ENCODE assay signal across 1 cellular context in the genomic region with DNA sequence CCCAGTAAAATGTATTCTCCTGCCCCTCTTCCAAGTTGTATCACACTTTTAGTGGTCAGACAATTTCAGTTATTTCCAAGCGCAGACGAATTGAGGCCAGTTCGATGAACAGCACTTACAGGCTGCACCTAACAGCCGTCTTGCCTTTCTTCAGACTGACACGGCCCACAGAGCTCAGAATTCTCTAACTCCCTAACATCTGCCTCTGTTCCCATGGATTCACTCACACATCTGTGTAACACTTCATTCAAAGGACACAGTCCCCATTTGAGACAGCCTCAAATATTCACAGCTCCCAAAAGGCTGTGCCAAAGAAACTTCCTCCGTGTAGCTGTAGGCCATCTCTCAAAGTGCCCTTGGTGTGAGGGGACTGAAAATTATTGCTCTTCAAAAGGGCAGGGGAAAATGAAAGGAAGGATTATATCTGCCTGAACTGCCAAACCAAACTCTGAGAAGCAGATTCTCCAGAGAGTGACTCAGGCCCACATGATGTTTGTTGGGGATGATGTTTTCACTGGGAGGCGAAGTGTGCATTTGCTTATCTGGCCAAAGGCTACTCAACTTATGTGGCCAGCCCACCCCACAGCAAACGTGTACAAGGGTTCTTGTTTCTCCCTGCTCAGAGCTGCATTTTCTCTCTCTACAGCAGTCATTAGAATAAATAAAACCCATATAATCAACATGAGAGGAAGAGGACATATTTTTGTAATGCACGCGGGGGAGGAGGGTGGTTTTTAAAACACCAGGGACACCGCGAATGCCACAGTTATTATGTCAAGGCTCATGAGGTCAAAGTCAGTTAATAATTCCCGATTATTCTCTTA.
TF ChIP-seq lines count a peak whose summit lies in the region.

No MANE protein-coding gene starts in this region.

TF ChIP-seq in IMR-90, 13 proteins besides CTCF, POLR2A, EP300 and RAD21 (continued from another document):
- TF ChIP-seq FOS (IDR thresholded peaks at IDR 0.05; ENCODE audit: low read depth, low read length): peak; percentile 48
- no peak for TF ChIP-seq ELK1 (IDR thresholded peaks at IDR 0.05; ENCODE audit: borderline replicate concordance, low read depth, low read length)
- peak; percentile 23; the same call in 1 of the 2 replicates for TF ChIP-seq MXI1 (IDR thresholded peaks at IDR 0.05; ENCODE audit: borderline replicate concordance, low read depth, low read length)
